Comparison of ENCODE assay signal across 16 cellular contexts in genomic region chr3:99948467-99949089, GRCh38.
"Had no signal": no experiment of that assay in that cellular context is flagged by ENCODE, and none has a peak within 500 bp of the region (broad histone marks: within the 10 kb centered on the region; RNA-seq: fewer than 3 reads in every experiment).

No MANE protein-coding gene starts in this region.

- H3K36me3 Mint-ChIP-seq: activated naive CD4-positive, alpha-beta T cell treated with anti-CD3 and anti-CD28 coated beads, Interleukin-2, amount 50 U/mL, for 24 hours; natural killer cell had no signal

- H3K4me3 Mint-ChIP-seq: activated naive CD4-positive, alpha-beta T cell treated with anti-CD3 and anti-CD28 coated beads, Interleukin-2, amount 50 U/mL, for 24 hours; natural killer cell; stimulated activated memory B cell treated with anti-CD40 and anti-IgM and Interleukin-4, amounts not matched to agents 10 μg/mL and 1 μg/mL and 100 μg/mL, for 72 hours; T-helper 17 cell had no signal

- H3K9me3 Mint-ChIP-seq: activated naive CD4-positive, alpha-beta T cell treated with anti-CD3 and anti-CD28 coated beads, Interleukin-2, amount 50 U/mL, for 24 hours; natural killer cell; stimulated activated memory B cell treated with anti-CD40 and anti-IgM and Interleukin-4, amounts not matched to agents 10 μg/mL and 1 μg/mL and 100 μg/mL, for 72 hours had no signal

- H3K27me3 ChIP-seq: esophagus squamous epithelium, pancreas had no signal

- H3K9me3 ChIP-seq: esophagus squamous epithelium, lower lobe of right lung, pancreas had no signal

- H3K4me3 ChIP-seq: esophagus squamous epithelium, lower lobe of right lung, pancreas had no signal

- H3K27ac Mint-ChIP-seq: activated naive CD4-positive, alpha-beta T cell treated with anti-CD3 and anti-CD28 coated beads, Interleukin-2, amount 50 U/mL, for 24 hours; natural killer cell; stimulated activated memory B cell treated with anti-CD40 and anti-IgM and Interleukin-4, amounts not matched to agents 10 μg/mL and 1 μg/mL and 100 μg/mL, for 72 hours; T-helper 17 cell had no signal

- H3K36me3 ChIP-seq: esophagus squamous epithelium, lower lobe of right lung, pancreas, WERI-Rb-1 had no signal

- DNase-seq: activated CD4-positive, alpha-beta T cell treated with anti-CD3 and anti-CD28 coated beads, Interleukin-2, amount 50 U/mL, for 4 hours; activated gamma-delta T cell; cerebellar nuclear complex; cortex of kidney; effector CD8-positive, alpha-beta T cell; esophagus squamous epithelium; left cardiac atrium; lower lobe of right lung; natural killer cell; pancreas; stimulated activated CD4-positive, alpha-beta T cell treated with anti-CD3 and anti-CD28 coated beads, Interleukin-4, amount 100 ng/mL, for 4 hours; T-helper 17 cell; WERI-Rb-1 had no signal

- H3K4me1 Mint-ChIP-seq: activated naive CD4-positive, alpha-beta T cell treated with anti-CD3 and anti-CD28 coated beads, Interleukin-2, amount 50 U/mL, for 24 hours had no signal

- ATAC-seq: left cardiac atrium; natural killer cell; sciatic nerve; stimulated activated memory B cell treated with anti-CD40 and anti-IgM and Interleukin-4, amounts not matched to agents 10 μg/mL and 1 μg/mL and 100 μg/mL, for 72 hours; T-helper 17 cell had no signal

- H3K27me3 Mint-ChIP-seq: activated naive CD4-positive, alpha-beta T cell treated with anti-CD3 and anti-CD28 coated beads, Interleukin-2, amount 50 U/mL, for 24 hours; stimulated activated memory B cell treated with anti-CD40 and anti-IgM and Interleukin-4, amounts not matched to agents 10 μg/mL and 1 μg/mL and 100 μg/mL, for 72 hours; T-helper 17 cell had no signal

- H3K27ac ChIP-seq: esophagus squamous epithelium, lower lobe of right lung, pancreas, WERI-Rb-1 had no signal
